Comparison of ENCODE assay signal across 1 cellular context in genomic region chr19:47258895-47259555, GRCh38.
TF ChIP-seq lines count a peak whose summit lies in the region.

No MANE protein-coding gene starts in this region.

TF ChIP-seq in GM23338, 12 proteins besides CTCF, POLR2A, EP300 and RAD21:
- TF ChIP-seq ZNF462 (CRISPR knock-in tag; IDR thresholded peaks at IDR 0.05): no peak
